In the genomic region with DNA sequence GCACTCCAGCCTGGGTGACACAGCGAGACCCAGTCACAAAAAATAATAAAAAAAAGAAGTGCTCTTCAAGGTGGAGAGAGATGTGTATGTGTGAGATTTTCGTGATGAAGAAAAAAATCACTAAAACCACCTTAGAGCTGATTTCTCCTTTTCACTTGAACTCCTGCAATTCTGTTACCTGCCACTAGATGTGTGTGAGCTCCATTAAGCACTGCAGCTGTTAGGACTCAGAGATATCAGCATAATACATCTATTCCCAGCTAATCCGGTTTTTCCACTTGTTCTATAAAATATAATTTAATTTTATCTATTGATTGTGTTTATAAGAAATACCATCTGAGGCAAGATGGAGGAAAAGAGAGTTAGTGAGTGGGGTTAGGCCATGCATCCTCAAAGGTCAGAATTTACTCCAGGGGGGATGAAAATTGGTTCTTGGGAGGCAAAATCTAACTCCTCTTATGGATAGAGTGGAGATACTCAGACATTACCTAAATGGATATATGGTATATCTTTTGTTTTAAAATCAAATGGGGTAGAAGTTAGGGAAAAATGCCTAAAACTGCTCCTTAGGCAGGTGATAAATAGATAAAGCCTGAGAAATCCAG, we compare ENCODE assay signal across 8 cellular contexts.
DNase-seq lines count a peak whose midpoint lies in the region; ATAC-seq and TF ChIP-seq lines count a peak whose summit lies in the region.

No MANE protein-coding gene starts in this region.

- ATAC-seq in GM18505 (IDR thresholded peaks at IDR 0.05; ENCODE audit: unreplicated experiment) (peak; percentile 59), HG03521 (IDR thresholded peaks at IDR 0.05; ENCODE audit: unreplicated experiment) (peak; percentile 69), RWPE2 (ENCODE audit: low read depth) (peak; percentile 66; the same call in 2 of the 3 replicates)
- no peak for ATAC-seq in activated T-cell treated with anti-CD3 and anti-CD28 coated beads, Interleukin-2, amount 50 U/mL, for 4 hours

- H3K4me3 Mint-ChIP-seq in activated T-cell treated with anti-CD3 and anti-CD28 coated beads, Interleukin-2, amount 50 U/mL, for 4 hours = no peak overlapping the region

- H3K9me3 Mint-ChIP-seq in activated T-cell treated with anti-CD3 and anti-CD28 coated beads, Interleukin-2, amount 50 U/mL, for 4 hours = no peaks in the 10 kb centered on the region

- peak; percentile 47 for DNase-seq in Ammon's horn (ENCODE audit: low spot score)
- no peak for DNase-seq in RWPE2 (ENCODE audit: low spot score)
- DNase-seq in fibroblast of villous mesenchyme (ENCODE audit: low read depth) = peak; percentile 19
- DNase-seq in superior temporal gyrus (ENCODE audit: extremely low spot score) = peak; percentile 46
- no peak for DNase-seq in activated T-cell treated with anti-CD3 and anti-CD28 coated beads, Interleukin-2, amount 50 U/mL, for 1 hour
- no peak for DNase-seq in activated T-cell treated with anti-CD3 and anti-CD28 coated beads, Interleukin-2, amount 50 U/mL, for 4 hours

- peaks cover 15% of the 10 kb centered on the region for H3K27me3 ChIP-seq in RWPE2 (ENCODE audit: insufficient read depth, poor library complexity, severe bottlenecking)

- peaks cover 11% of the 10 kb centered on the region for H3K27me3 Mint-ChIP-seq in activated T-cell treated with anti-CD3 and anti-CD28 coated beads, Interleukin-2, amount 50 U/mL, for 4 hours (ENCODE audit: low read depth)

- H3K4me3 ChIP-seq in RWPE2 (ENCODE audit: severe bottlenecking) (no peak overlapping the region), fibroblast of villous mesenchyme (ENCODE audit: low read depth, low read length) (no peak overlapping the region)

- H3K27ac ChIP-seq in RWPE2 (ENCODE audit: poor library complexity, severe bottlenecking) = no peak overlapping the region

- no peaks in the 10 kb centered on the region for H3K4me1 ChIP-seq in RWPE2 (ENCODE audit: insufficient read depth, poor library complexity, severe bottlenecking)

- TF ChIP-seq CTCF in RWPE2 (IDR thresholded peaks at IDR 0.05; ENCODE audit: poor library complexity, severe bottlenecking) = peak; percentile 77
- peak; percentile 81 for TF ChIP-seq CTCF in fibroblast of villous mesenchyme (IDR thresholded peaks at IDR 0.05; ENCODE audit: insufficient read depth, low read depth, low read length)

- H3K4me1 Mint-ChIP-seq in activated T-cell treated with anti-CD3 and anti-CD28 coated beads, Interleukin-2, amount 50 U/mL, for 4 hours (ENCODE audit: low read depth) = no peaks in the 10 kb centered on the region

- no peaks in the 10 kb centered on the region for H3K36me3 Mint-ChIP-seq in activated T-cell treated with anti-CD3 and anti-CD28 coated beads, Interleukin-2, amount 50 U/mL, for 4 hours (ENCODE audit: insufficient read depth)

- TF ChIP-seq POLR2A in GM18505 (IDR thresholded peaks at IDR 0.05; ENCODE audit: borderline replicate concordance, extremely low read depth, insufficient read depth, insufficient read length) = no peak

- H3K36me3 ChIP-seq in RWPE2 (ENCODE audit: low read depth) = no peaks in the 10 kb centered on the region

- no peaks in the 10 kb centered on the region for H3K9me3 ChIP-seq in RWPE2 (ENCODE audit: severe bottlenecking)

Comparison
In these comparisons a context has a peak if more than half of its experiments do, and no peak if none do; other contexts are left out.
1. DNase-seq: peak in Ammon's horn (single experiment), fibroblast of villous mesenchyme (single experiment) and superior temporal gyrus (single experiment); none in RWPE2 (single experiment), activated T-cell treated with anti-CD3 and anti-CD28 coated beads, Interleukin-2, amount 50 U/mL, for 1 hour (single experiment) and activated T-cell treated with anti-CD3 and anti-CD28 coated beads, Interleukin-2, amount 50 U/mL, for 4 hours (single experiment).
2. ATAC-seq: peak in GM18505 (single experiment), HG03521 (single experiment) and RWPE2 (single experiment); none in activated T-cell treated with anti-CD3 and anti-CD28 coated beads, Interleukin-2, amount 50 U/mL, for 4 hours (0 of 2).